Comparison of ENCODE assay signal across 22 cellular contexts in the genomic region with DNA sequence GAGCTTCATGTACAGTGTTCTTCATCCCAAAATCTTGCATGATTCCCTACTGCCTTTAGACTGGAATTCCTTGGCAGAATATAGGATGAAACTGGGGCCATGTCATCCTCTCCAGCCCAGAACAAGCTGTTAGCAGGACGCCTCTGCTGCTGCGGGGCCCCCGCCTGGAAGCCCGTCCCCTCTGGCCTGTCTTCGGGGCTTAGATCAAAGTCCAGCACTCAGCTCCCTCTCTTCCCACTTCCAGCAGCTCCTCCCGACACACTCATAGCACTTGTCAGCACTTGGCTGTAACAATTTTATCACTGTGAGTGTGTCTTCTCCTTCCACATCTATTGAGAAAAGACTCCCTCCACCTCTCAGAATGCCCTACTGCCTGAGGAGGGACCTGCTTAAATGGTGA.
DNase-seq lines count a peak whose midpoint lies in the region; ATAC-seq and TF ChIP-seq lines count a peak whose summit lies in the region.
"Had no signal": no experiment of that assay in that cellular context is flagged by ENCODE, and none has a peak within 500 bp of the region (broad histone marks: within the 10 kb centered on the region; RNA-seq: fewer than 3 reads in every experiment).

No MANE protein-coding gene starts in this region.

- TF ChIP-seq CTCF in coronary artery (IDR thresholded peaks at IDR 0.05): no peak
- no peak for TF ChIP-seq CTCF in mesothelial cell of epicardium (IDR thresholded peaks at IDR 0.05; ENCODE audit: unreplicated experiment)
- no peak for TF ChIP-seq CTCF in stomach (IDR thresholded peaks at IDR 0.05)

- peaks cover 74% of the 10 kb centered on the region for H3K4me1 Mint-ChIP-seq in mesothelial cell of epicardium
- H3K4me1 Mint-ChIP-seq in activated naive CD8-positive, alpha-beta T cell treated with anti-CD3 and anti-CD28 coated beads for 36 hours: no peaks in the 10 kb centered on the region
- H3K4me1 Mint-ChIP-seq: CD4-positive, alpha-beta memory T cell had no signal

- H3K4me3 Mint-ChIP-seq in mesothelial cell of epicardium: no peak overlapping the region
- H3K4me3 Mint-ChIP-seq in activated naive CD8-positive, alpha-beta T cell treated with anti-CD3 and anti-CD28 coated beads for 36 hours: no peak overlapping the region
- H3K4me3 Mint-ChIP-seq: activated naive CD4-positive, alpha-beta T cell treated with anti-CD3 and anti-CD28 coated beads for 36 hours; CD4-positive, alpha-beta memory T cell had no signal

- no peaks in the 10 kb centered on the region; a peak in 1 of 22 replicates for H4K20me1 ChIP-seq in BLaER1 treated with 17β-estradiol and CSF1 and Interleukin-3, amounts not matched to agents 10 nM and 100 nM

- no peak for TF ChIP-seq EP300 in stomach (IDR thresholded peaks at IDR 0.05)

- H3K27ac Mint-ChIP-seq in mesothelial cell of epicardium: peak overlapping the region; percentile 45
- H3K27ac Mint-ChIP-seq in activated naive CD8-positive, alpha-beta T cell treated with anti-CD3 and anti-CD28 coated beads for 36 hours: no peak overlapping the region
- H3K27ac Mint-ChIP-seq: activated naive CD4-positive, alpha-beta T cell treated with anti-CD3 and anti-CD28 coated beads for 36 hours had no signal

- no peak for DNase-seq in coronary artery (ENCODE audit: low spot score)
- no peak for DNase-seq in mesothelial cell of epicardium (ENCODE audit: low spot score in 2 of 2, unreplicated experiment in 2 of 2)
- DNase-seq in stomach: no peak
- DNase-seq in activated naive CD8-positive, alpha-beta T cell treated with anti-CD3 and anti-CD28 coated beads for 36 hours: no peak
- DNase-seq in stimulated activated CD4-positive, alpha-beta T cell treated with anti-CD3 and anti-CD28 coated beads, Interleukin-2, amount 100 ng/mL, for 48 hours: no peak
- DNase-seq: activated CD4-positive, alpha-beta T cell treated with anti-CD3 and anti-CD28 coated beads, Interleukin-2, amount 50 U/mL, for 48 hours; activated naive CD4-positive, alpha-beta T cell treated with anti-CD3 and anti-CD28 coated beads for 36 hours; activated T-cell treated with anti-CD3 and anti-CD28 coated beads, Interleukin-2, amount 50 U/mL, for 1 hour; body of pancreas; CD4-positive, alpha-beta memory T cell; DMS79; erythroblast; head of caudate nucleus; Karpas-422; NCI-H1092 treated with DMSO at 0.1 percent for 48 hours; NCI-H526; T-helper 2 cell; WERI-Rb-1 had no signal

- H3K4me1 ChIP-seq in BLaER1 treated with 17β-estradiol and CSF1 and Interleukin-3, amounts not matched to agents 10 nM and 100 nM: peaks cover 25 to 46% (median 33%) of the 10 kb centered on the region in 10 experiments
- peaks cover 17 to 61% (median 44%) of the 10 kb centered on the region in 4 donors for H3K4me1 ChIP-seq in stomach

- WGBS in stomach, 5 donors: 23 to 60% (median 46%) methylated on average over 6 of the region's 6 CpGs

- no peak overlapping the region for H3K4me3 ChIP-seq in BLaER1 treated with 17β-estradiol and CSF1 and Interleukin-3, amounts not matched to agents 10 nM and 100 nM
- H3K4me3 ChIP-seq in coronary artery: peak overlapping the region; percentile 81
- peak overlapping the region; percentile 43 to 58 (median 51) for H3K4me3 ChIP-seq in stomach
- H3K4me3 ChIP-seq: body of pancreas had no signal

- H3K4me2 ChIP-seq in BLaER1 treated with 17β-estradiol and CSF1 and Interleukin-3, amounts not matched to agents 10 nM and 100 nM: peak overlapping the region; percentile 63 to 84 (median 69)

- ATAC-seq in HG02870 (IDR thresholded peaks at IDR 0.05; ENCODE audit: unreplicated experiment) (no peak), GM18868 (IDR thresholded peaks at IDR 0.05; ENCODE audit: unreplicated experiment) (no peak)
- ATAC-seq: body of pancreas, sciatic nerve had no signal

- H3K36me3 ChIP-seq in BLaER1 treated with 17β-estradiol and CSF1 and Interleukin-3, amounts not matched to agents 10 nM and 100 nM: peaks cover 0 to 54% (median 14%) of the 10 kb centered on the region in 11 experiments; a peak in 11 of 22 replicates
- peaks cover 0 to 15% (median 10%) of the 10 kb centered on the region in 4 donors for H3K36me3 ChIP-seq in stomach
- H3K36me3 ChIP-seq: WERI-Rb-1 had no signal

- H3K9ac ChIP-seq in BLaER1 treated with 17β-estradiol and CSF1 and Interleukin-3, amounts not matched to agents 10 nM and 100 nM: no peak overlapping the region

- peaks cover 3% of the 10 kb centered on the region for H3K27me3 Mint-ChIP-seq in mesothelial cell of epicardium (ENCODE audit: low read depth)
- no peaks in the 10 kb centered on the region for H3K27me3 Mint-ChIP-seq in activated naive CD8-positive, alpha-beta T cell treated with anti-CD3 and anti-CD28 coated beads for 36 hours

- intact Hi-C loops in stomach (cut with DNase I; ENCODE audit: low total_unique reads): loop anchor here (5.0 kb wide), 1 partner anchor 44 kb away; no protein-coding TSS in a partner anchor

- H3K9me3 ChIP-seq in BLaER1 treated with 17β-estradiol and CSF1 and Interleukin-3, amounts not matched to agents 10 nM and 100 nM (replicated peaks in 1 of 11): no peaks in the 10 kb centered on the region
- H3K9me3 ChIP-seq in stomach: no peaks in the 10 kb centered on the region
- H3K9me3 ChIP-seq: body of pancreas had no signal

- TF ChIP-seq POLR2A in stomach (IDR thresholded peaks at IDR 0.05): no peak

- H3K27me3 ChIP-seq in BLaER1 treated with 17β-estradiol and CSF1 and Interleukin-3, amounts not matched to agents 10 nM and 100 nM: no peaks in the 10 kb centered on the region
- no peaks in the 10 kb centered on the region for H3K27me3 ChIP-seq in stomach
- H3K27me3 ChIP-seq: body of pancreas had no signal

- H3K9me3 Mint-ChIP-seq in mesothelial cell of epicardium: no peaks in the 10 kb centered on the region
- no peaks in the 10 kb centered on the region for H3K9me3 Mint-ChIP-seq in activated naive CD8-positive, alpha-beta T cell treated with anti-CD3 and anti-CD28 coated beads for 36 hours
- H3K9me3 Mint-ChIP-seq: activated naive CD4-positive, alpha-beta T cell treated with anti-CD3 and anti-CD28 coated beads for 36 hours; CD4-positive, alpha-beta memory T cell had no signal

- no peak overlapping the region for H3K27ac ChIP-seq in BLaER1 treated with 17β-estradiol and CSF1 and Interleukin-3, amounts not matched to agents 10 nM and 100 nM
- peak overlapping the region; percentile 90 to 98 for H3K27ac ChIP-seq in coronary artery
- peak overlapping the region in 4 of 5 donors; percentile 48 to 91 (median 83) for H3K27ac ChIP-seq in stomach
- H3K27ac ChIP-seq: body of pancreas, WERI-Rb-1 had no signal

- H3K36me3 Mint-ChIP-seq in mesothelial cell of epicardium: no peaks in the 10 kb centered on the region
- no peaks in the 10 kb centered on the region for H3K36me3 Mint-ChIP-seq in activated naive CD8-positive, alpha-beta T cell treated with anti-CD3 and anti-CD28 coated beads for 36 hours
- H3K36me3 Mint-ChIP-seq: CD4-positive, alpha-beta memory T cell had no signal

Comparison
In these comparisons a context has a peak if more than half of its experiments do, and no peak if none do; other contexts are left out.
1. H3K27ac ChIP-seq: peak in coronary artery (2 of 2) and stomach (4 of 5); none in BLaER1 treated with 17β-estradiol and CSF1 and Interleukin-3, amounts not matched to agents 10 nM and 100 nM (0 of 11).
2. H3K4me3 ChIP-seq: peak in coronary artery (single experiment) and stomach (4 of 4); none in BLaER1 treated with 17β-estradiol and CSF1 and Interleukin-3, amounts not matched to agents 10 nM and 100 nM (0 of 10).